In genomic region chr14:47917344-47917954, GRCh38 we compare ENCODE assay signal across 8 cellular contexts.
DNase-seq lines count a peak whose midpoint lies in the region; ATAC-seq, FAIRE-seq and TF ChIP-seq lines count a peak whose summit lies in the region.

No MANE protein-coding gene starts in this region.

- POLR2A ChIA-PET in OCI-LY7 (lab: Charles Lee) = interaction anchor here (0.6 to 1.8 kb wide), 5 partner anchors 10 to 1729 kb away, joined by 3 to 6 read pairs (median 3); no protein-coding TSS in a partner anchor

- no TSS peak for BruUV-seq in OCI-LY7 (replicated peaks; lab: Mats Ljungman, UMichigan)

- no peak for TF ChIP-seq POLR2A in stomach (IDR thresholded peaks at IDR 0.05)

- no peak overlapping the region for H3K4me2 ChIP-seq in OCI-LY7 (ENCODE audit: low read length)

- H3K4me3 ChIP-seq in OCI-LY7 (ENCODE audit: low read depth, low read length, poor library complexity, severe bottlenecking) (no peak overlapping the region), fibroblast of villous mesenchyme (ENCODE audit: low read depth, low read length) (no peak overlapping the region), stomach (no peak overlapping the region)

- in situ Hi-C loops in GM13976 (cut with MboI; ENCODE audit: low sequenced_read_pairs, unreplicated experiment) = no loop called here

- no peaks in the 10 kb centered on the region for H3K79me2 ChIP-seq in OCI-LY7 (ENCODE audit: insufficient read depth, low read depth, low read length)

- intact Hi-C loops in OCI-LY7 (cut with micrococcal nuclease; ENCODE audit: unreplicated experiment) = loop anchor here (5.0 to 10.0 kb wide), 2 partner anchors 307 to 480 kb away; no protein-coding TSS in a partner anchor
- intact Hi-C loops in stomach (cut with DNase I; ENCODE audit: low total_unique reads) = no loop called here

- H3K4me1 ChIP-seq in OCI-LY7 (ENCODE audit: insufficient read depth, low read length, poor library complexity, severe bottlenecking) (no peaks in the 10 kb centered on the region), stomach (no peaks in the 10 kb centered on the region)

- no peaks in the 10 kb centered on the region for H4K20me1 ChIP-seq in OCI-LY7 (ENCODE audit: insufficient read depth, low read length)

- peak; percentile 16 for DNase-seq in GM13976 (ENCODE audit: low spot score)
- DNase-seq in OCI-LY7 (ENCODE audit: low spot score) = peak; percentile 49
- DNase-seq in fibroblast of villous mesenchyme (ENCODE audit: low read depth) = peak; percentile 35
- DNase-seq in stomach = no peak
- no peak for DNase-seq in NCI-H1436 (lab: John Stamatoyannopoulos, UW)

- no peak overlapping the region for H3K27ac ChIP-seq in OCI-LY7 (ENCODE audit: low read depth, low read length, poor library complexity, severe bottlenecking)
- H3K27ac ChIP-seq in stomach = no peak overlapping the region

- no peaks in the 10 kb centered on the region for H3K9me2 ChIP-seq in OCI-LY7 (ENCODE audit: insufficient read depth, low read length)

- whole genome bisulfite sequencing in stomach, 5 donors = 48 to 56% (median 52%) methylated on average over 5 of the region's 5 CpGs

- ATAC-seq in GM19463 (IDR thresholded peaks at IDR 0.05; ENCODE audit: unreplicated experiment) (no peak), HG02938 (IDR thresholded peaks at IDR 0.05; ENCODE audit: unreplicated experiment) (no peak)

- H3K9me3 ChIP-seq in OCI-LY7 (ENCODE audit: low read length) (no peaks in the 10 kb centered on the region), stomach (no peaks in the 10 kb centered on the region)

- CTCF ChIA-PET in OCI-LY7 (lab: Charles Lee; ENCODE audit: unreplicated experiment) = no interaction called here

- peak; percentile 53 for TF ChIP-seq CTCF in GM13976 (IDR thresholded peaks at IDR 0.05; ENCODE audit: borderline replicate concordance, control extremely low read depth, extremely low read depth, insufficient read depth, missing control alignments)
- peak; percentile 96 for TF ChIP-seq CTCF in OCI-LY7 (conservative IDR thresholded peaks at IDR 0.05; ENCODE audit: low read length)
- peak; percentile 52 for TF ChIP-seq CTCF in fibroblast of villous mesenchyme (IDR thresholded peaks at IDR 0.05; ENCODE audit: insufficient read depth, low read depth, low read length)
- TF ChIP-seq CTCF in stomach (IDR thresholded peaks at IDR 0.05) = peak in 4 of 7 experiments; percentile 15 to 30 (median 20)

- TF ChIP-seq EP300 in stomach (IDR thresholded peaks at IDR 0.05) = no peak

- H3K36me3 ChIP-seq in OCI-LY7 (ENCODE audit: insufficient read depth, low read length) (no peaks in the 10 kb centered on the region), stomach (no peaks in the 10 kb centered on the region)

- no peak overlapping the region for H2AFZ ChIP-seq in OCI-LY7 (ENCODE audit: low read length)

- no peaks in the 10 kb centered on the region for H3K27me3 ChIP-seq in stomach

- peak; percentile 43 for FAIRE-seq in A204.1 (lab: Jason Lieb, UNC)

Comparison
In these comparisons a context has a peak if more than half of its experiments do, and no peak if none do; other contexts are left out.
1. DNase-seq: peak in GM13976 (single experiment), OCI-LY7 (single experiment) and fibroblast of villous mesenchyme (single experiment); none in stomach (single experiment) and NCI-H1436 (single experiment).
2. CTCF ChIP-seq: peak in every context shown above with its lines; median percentile 96 in OCI-LY7; 53 in GM13976; 52 in fibroblast of villous mesenchyme; 20 in stomach.